In the genomic region with DNA sequence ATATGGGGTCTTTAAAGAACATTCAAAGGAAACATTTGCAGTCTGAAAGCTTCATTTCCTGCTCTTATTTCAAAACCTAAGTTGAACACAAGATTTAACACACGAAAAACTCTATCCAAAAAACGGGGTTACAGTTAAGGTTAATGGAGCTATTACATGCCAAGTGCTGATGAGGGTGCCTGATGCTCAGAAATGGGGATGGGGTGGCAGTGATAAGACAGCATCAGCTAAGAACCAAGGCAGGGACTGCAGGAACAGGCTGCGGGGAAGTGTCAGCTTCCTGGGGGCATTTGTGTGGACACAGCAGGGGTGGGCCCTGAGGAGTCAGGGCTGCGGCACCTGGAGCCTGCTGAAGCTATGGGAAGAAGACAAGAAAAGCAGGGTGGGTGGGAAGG, we compare ENCODE assay signal across 11 cellular contexts. TPM values are rescaled to one million over a fixed set of nuclear protein-coding genes. Genes with fewer than 3 reads are reported as not detected.
A peak's percentile ranks its signal among the peaks of the same experiment; 100 is the strongest.
DNase-seq lines count a peak whose midpoint lies in the region; TF ChIP-seq lines count a peak whose summit lies in the region.
"Had no signal": no experiment of that assay in that cellular context is flagged by ENCODE, and none has a peak within 500 bp of the region (broad histone marks: within the 10 kb centered on the region; RNA-seq: fewer than 3 reads in every experiment).

No MANE protein-coding gene starts in this region.

- no peaks in the 10 kb centered on the region for H3K9me3 Mint-ChIP-seq in CD14-positive monocyte
- H3K9me3 Mint-ChIP-seq in nephron: no peaks in the 10 kb centered on the region
- no peaks in the 10 kb centered on the region for H3K9me3 Mint-ChIP-seq in endothelial cell (ENCODE audit: unreplicated experiment)

- H3K36me3 ChIP-seq in Karpas-422 (ENCODE audit: insufficient read depth, low read length) (no peaks in the 10 kb centered on the region), breast epithelium (no peaks in the 10 kb centered on the region)

- H3K4me3 ChIP-seq in Karpas-422 (ENCODE audit: low read length): no peak overlapping the region
- H3K4me3 ChIP-seq in breast epithelium: no peak overlapping the region

- H3K9ac ChIP-seq in Karpas-422 (ENCODE audit: low read length): no peak overlapping the region

- no peak for TF ChIP-seq POLR2A in breast epithelium (IDR thresholded peaks at IDR 0.05)

- DNase-seq in CD14-positive monocyte (ENCODE audit: low spot score): no peak
- no peak for DNase-seq in Karpas-422
- DNase-seq in breast epithelium (ENCODE audit: low spot score in 2 of 2): no peak
- DNase-seq in NCI-H524 (lab: John Stamatoyannopoulos, UW): no peak
- DNase-seq in NCI-H526 (lab: John Stamatoyannopoulos, UW): no peak
- no peak for DNase-seq in stimulated activated CD4-positive, alpha-beta T cell treated with anti-CD3 and anti-CD28 coated beads, Interleukin-4, amount 100 ng/mL, for 1 hour
- DNase-seq in endothelial cell (ENCODE audit: low spot score): no peak
- DNase-seq: NCI-H345 had no signal

- peak overlapping the region; percentile 10 for H3K4me2 ChIP-seq in Karpas-422 (ENCODE audit: low read depth, low read length, poor library complexity, severe bottlenecking)

- H3K36me3 Mint-ChIP-seq in CD14-positive monocyte: peaks cover 14 to 27% of the 10 kb centered on the region in 2 donors
- H3K36me3 Mint-ChIP-seq in nephron (ENCODE audit: low read depth): peaks cover 3% of the 10 kb centered on the region
- no peaks in the 10 kb centered on the region for H3K36me3 Mint-ChIP-seq in endothelial cell (ENCODE audit: low read depth, unreplicated experiment)

- H3K9me3 ChIP-seq in Karpas-422 (ENCODE audit: low read length): no peaks in the 10 kb centered on the region
- no peaks in the 10 kb centered on the region for H3K9me3 ChIP-seq in breast epithelium

- H3K27ac ChIP-seq in Karpas-422 (ENCODE audit: low read length): peak overlapping the region; percentile 18
- H3K27ac ChIP-seq in breast epithelium: peak overlapping the region; percentile 45 to 86

- peaks cover 97% of the 10 kb centered on the region for H3K79me2 ChIP-seq in Karpas-422 (ENCODE audit: low read length)

- peaks cover 40% of the 10 kb centered on the region for H4K20me1 ChIP-seq in Karpas-422 (ENCODE audit: insufficient read depth, low read depth, low read length)

- no peak overlapping the region for H2AFZ ChIP-seq in Karpas-422 (ENCODE audit: low read length)

- H3K27me3 Mint-ChIP-seq in CD14-positive monocyte (ENCODE audit: low read depth in 3 of 3): peaks cover 0 to 2% (median 2%) of the 10 kb centered on the region in 3 donors
- no peaks in the 10 kb centered on the region for H3K27me3 Mint-ChIP-seq in nephron (ENCODE audit: low read depth)
- no peaks in the 10 kb centered on the region for H3K27me3 Mint-ChIP-seq in endothelial cell (ENCODE audit: unreplicated experiment)

- H3K4me1 Mint-ChIP-seq in CD14-positive monocyte: peaks cover 85% of the 10 kb centered on the region
- peaks cover 62% of the 10 kb centered on the region for H3K4me1 Mint-ChIP-seq in nephron
- peaks cover 15% of the 10 kb centered on the region for H3K4me1 Mint-ChIP-seq in endothelial cell (ENCODE audit: unreplicated experiment)

- peak overlapping the region; percentile 94 to 100 (median 98) for H3K27ac Mint-ChIP-seq in CD14-positive monocyte
- peak overlapping the region; percentile 24 to 35 (median 26) for H3K27ac Mint-ChIP-seq in nephron
- H3K27ac Mint-ChIP-seq in endothelial cell (ENCODE audit: unreplicated experiment): no peak overlapping the region

- H3K4me1 ChIP-seq in Karpas-422 (ENCODE audit: low read length) (peaks cover 41% of the 10 kb centered on the region), breast epithelium (peaks cover 8 to 24% of the 10 kb centered on the region in 2 donors)

- H3K4me3 Mint-ChIP-seq in CD14-positive monocyte (peak overlapping the region; percentile 43 to 86), nephron (peak overlapping the region in 1 of 3 experiments; percentile 16), endothelial cell (ENCODE audit: unreplicated experiment) (no peak overlapping the region)

- intact Hi-C loops in CD14-positive monocyte (cut with micrococcal nuclease): no loop called here
- intact Hi-C loops in breast epithelium (cut with DNase I; ENCODE audit: low total_unique reads): no loop called here

- H3K9me2 ChIP-seq in Karpas-422 (replicated peaks; ENCODE audit: insufficient read depth, low read length): no peaks in the 10 kb centered on the region

- TF ChIP-seq CTCF in CD14-positive monocyte (IDR thresholded peaks at IDR 0.05) (no peak), breast epithelium (IDR thresholded peaks at IDR 0.05) (no peak), nephron (IDR thresholded peaks at IDR 0.05; ENCODE audit: unreplicated experiment in 3 of 3) (no peak), endothelial cell (IDR thresholded peaks at IDR 0.05; ENCODE audit: unreplicated experiment) (no peak)

- no peaks in the 10 kb centered on the region for H3K27me3 ChIP-seq in Karpas-422 (ENCODE audit: low read length)
- no peaks in the 10 kb centered on the region for H3K27me3 ChIP-seq in breast epithelium

RNA-seq across cellular contexts. Expression of a gene that starts 12.2 kb away (rescaled TPM):
- polyA plus RNA-seq in CD14-positive monocyte: 10 to 100 TPM; 28.9 to 37.0 TPM
- total RNA-seq in Karpas-422 (2014; rRNA removed; shearing (Covaris generic); ENCODE audit: low replicate concordance): 18.6 and 31.1 TPM in 2 replicates
- total RNA-seq in breast epithelium (10 to 100 TPM; 36.8 to 58.4 (median 42.9) TPM), endothelial cell (ENCODE audit: unreplicated experiment) (46.7 TPM)

RNA-seq across cellular contexts. Expression of a gene that starts 21.0 kb away (rescaled TPM):
- not detected for polyA plus RNA-seq in CD14-positive monocyte
- not detected in 2 replicates for total RNA-seq in Karpas-422 (2014; rRNA removed; shearing (Covaris generic); ENCODE audit: low replicate concordance)
- total RNA-seq in breast epithelium (not detected), endothelial cell (ENCODE audit: unreplicated experiment) (not detected)
- total RNA-seq: aorta, HT1080 had no signal

RNA-seq across cellular contexts. Expression of a gene that starts 34.4 kb away (rescaled TPM):
- 1 to 10 TPM; 4.0 to 5.5 TPM for polyA plus RNA-seq in CD14-positive monocyte
- total RNA-seq in Karpas-422 (2014; rRNA removed; shearing (Covaris generic); ENCODE audit: low replicate concordance): 3.5 and 7.8 TPM in 2 replicates
- total RNA-seq in breast epithelium: 10 to 100 TPM; 12.2 to 17.7 (median 13.8) TPM
- 19.1 TPM for total RNA-seq in endothelial cell (ENCODE audit: unreplicated experiment)

RNA-seq across cellular contexts. Expression of a gene that starts 40.0 kb away (rescaled TPM):
- polyA plus RNA-seq in CD14-positive monocyte: not detected
- not detected in 2 replicates for total RNA-seq in Karpas-422 (2014; rRNA removed; shearing (Covaris generic); ENCODE audit: low replicate concordance)
- total RNA-seq in breast epithelium: not detected
- not detected for total RNA-seq in endothelial cell (ENCODE audit: unreplicated experiment)
- total RNA-seq: aorta, HT1080 had no signal
- polyA plus RNA-seq: aorta had no signal
